8 cellular contexts compared by ENCODE assay signal in genomic region chr14:55051426-55052258, GRCh38. TPM values are rescaled to one million over a fixed set of nuclear protein-coding genes. Genes with fewer than 3 reads are reported as not detected.
DNase-seq lines count a peak whose midpoint lies in the region; ATAC-seq and TF ChIP-seq lines count a peak whose summit lies in the region.

Gene MAPK1IP1L (plus strand): TSS chr14:55051647. CDS start chr14:55061684, 10,037 bp downstream.

- H3K9ac ChIP-seq in SU-DHL-6 (ENCODE audit: low read length) (peak within 1 kb of the TSS; percentile 99), trophoblast cell (ENCODE audit: low read length) (peak within 1 kb of the TSS; percentile 96)

- no CpG with 5 or more reads among the region's 97 CpGs for WGBS in trophoblast cell (ENCODE audit: extremely low coverage, insufficient coverage, insufficient read length)
- 1% methylated on average over 69 of the region's 97 CpGs; no CpG with 5 or more reads in 1 of the 2 donors for WGBS in transverse colon (ENCODE audit: low coverage in 1 of 2), 2 donors

- H2BK120ac ChIP-seq in trophoblast cell (ENCODE audit: insufficient read depth, low read length, poor library complexity): peak within 1 kb of the TSS; percentile 73

- H3K4me2 ChIP-seq in SU-DHL-6 (ENCODE audit: low read depth, low read length, poor library complexity, severe bottlenecking) (peak within 1 kb of the TSS; percentile 89), trophoblast cell (ENCODE audit: low read length) (peak within 1 kb of the TSS; percentile 87)

- intact Hi-C loops in transverse colon (cut with DNase I; ENCODE audit: low total_unique reads): no loop called here

- TF ChIP-seq POLR2A in transverse colon (IDR thresholded peaks at IDR 0.05): peak; percentile 99

- H3K79me2 ChIP-seq in SU-DHL-6 (ENCODE audit: insufficient read depth, low read length) (peaks cover 51% of the 10 kb centered on the region), trophoblast cell (ENCODE audit: control insufficient read depth, insufficient read depth, low read length, poor library complexity) (peaks cover 11% of the 10 kb centered on the region)

- H4K91ac ChIP-seq in trophoblast cell (ENCODE audit: low read depth, low read length): peak within 1 kb of the TSS; percentile 93

- H4K12ac ChIP-seq in trophoblast cell (ENCODE audit: low read depth, low read length): peak within 1 kb of the TSS; percentile 76

- TF ChIP-seq CTCF in GM12872 (IDR thresholded peaks at IDR 0.05; ENCODE audit: insufficient read depth, low read depth, low read length) (peak; percentile 98), SU-DHL-6 (IDR thresholded peaks at IDR 0.05; ENCODE audit: insufficient read depth, low read length, poor library complexity, severe bottlenecking) (peak; percentile 95), cardiac muscle cell (IDR thresholded peaks at IDR 0.05; ENCODE audit: low read depth, low read length) (peak; percentile 98), transverse colon (IDR thresholded peaks at IDR 0.05) (peak; percentile 98 to 100 (median 100))

- peaks cover 11% of the 10 kb centered on the region for H3K79me1 ChIP-seq in trophoblast cell (ENCODE audit: low read length)

- H2BK5ac ChIP-seq in trophoblast cell (ENCODE audit: low read depth, low read length, poor library complexity): peak within 1 kb of the TSS; percentile 83

- peak within 1 kb of the TSS; percentile 81 for H3K4ac ChIP-seq in trophoblast cell (ENCODE audit: low read depth, low read length)

- in situ Hi-C loops in transverse colon (cut with MboI; ENCODE audit: low pct_ligation_motif_present in 1 of 4, low pct_unique_long_range_greater_than_20kb in 1 of 4, low sequenced_read_pairs in 3 of 4): no loop called here

- peak within 1 kb of the TSS; percentile 91 for H3K18ac ChIP-seq in trophoblast cell (ENCODE audit: low read length)

- H3K9me2 ChIP-seq in SU-DHL-6 (replicated peaks; ENCODE audit: insufficient read depth, low read length): no peaks in the 10 kb centered on the region

- peak within 1 kb of the TSS; percentile 97 for H2AFZ ChIP-seq in SU-DHL-6 (ENCODE audit: low read depth, low read length, severe bottlenecking)
- peak within 1 kb of the TSS; percentile 74 for H2AFZ ChIP-seq in trophoblast cell (ENCODE audit: insufficient read depth, low read length, poor library complexity)

- no peaks in the 10 kb centered on the region for H3K27me3 ChIP-seq in SU-DHL-6 (ENCODE audit: low read length)
- no peaks in the 10 kb centered on the region for H3K27me3 ChIP-seq in cardiac muscle cell
- no peaks in the 10 kb centered on the region for H3K27me3 ChIP-seq in trophoblast cell (ENCODE audit: insufficient read depth, low read length)
- no peaks in the 10 kb centered on the region for H3K27me3 ChIP-seq in transverse colon

- peaks cover 36% of the 10 kb centered on the region for H4K20me1 ChIP-seq in SU-DHL-6 (ENCODE audit: low read depth, low read length)

- DNase-seq in NCI-H128 (lab: John Stamatoyannopoulos, UW; ENCODE audit: unreplicated experiment) (peak; percentile 86), cardiac muscle cell (ENCODE audit: low read depth in 1 of 2, low spot score in 1 of 2) (peak; percentile 95 to 96), trophoblast cell (peak; percentile 92 to 97), transverse colon (peak; percentile 93)
- DNase-seq in activated naive CD8-positive, alpha-beta T cell treated with anti-CD3 and anti-CD28 coated beads, Interleukin-2, amount 50 U/mL, for 16 hours (ENCODE audit: low read depth, low spot score): peak; percentile 71

- peak within 1 kb of the TSS; percentile 92 for H3K4me3 ChIP-seq in SU-DHL-6 (ENCODE audit: insufficient read depth, low read length, poor library complexity, severe bottlenecking)
- peak within 1 kb of the TSS; percentile 95 for H3K4me3 ChIP-seq in cardiac muscle cell
- peak within 1 kb of the TSS; percentile 85 for H3K4me3 ChIP-seq in trophoblast cell (ENCODE audit: low read depth, low read length)
- H3K4me3 ChIP-seq in transverse colon: peak within 1 kb of the TSS; percentile 75 to 98 (median 86)

- peaks cover 21% of the 10 kb centered on the region; the same call in 1 of the 2 replicates for H3K36me3 ChIP-seq in SU-DHL-6 (ENCODE audit: low read length)
- no peaks in the 10 kb centered on the region for H3K36me3 ChIP-seq in cardiac muscle cell
- peaks cover 0 to 3% of the 10 kb centered on the region in 2 experiments for H3K36me3 ChIP-seq in trophoblast cell (ENCODE audit: control insufficient read depth in 1 of 2, insufficient read depth in 2 of 2, low read length in 2 of 2)
- no peaks in the 10 kb centered on the region for H3K36me3 ChIP-seq in transverse colon

- H3K23ac ChIP-seq in trophoblast cell (ENCODE audit: low read length): no peak within 1 kb of the TSS

- H3F3A ChIP-seq in SU-DHL-6 (ENCODE audit: insufficient read depth): peaks cover 36% of the 10 kb centered on the region

- no peak within 1 kb of the TSS for H2BK12ac ChIP-seq in trophoblast cell (ENCODE audit: low read length)

- H3K9me3 ChIP-seq in SU-DHL-6 (ENCODE audit: insufficient read depth, low read length) (no peaks in the 10 kb centered on the region), cardiac muscle cell (ENCODE audit: low read depth) (no peaks in the 10 kb centered on the region), trophoblast cell (ENCODE audit: insufficient read depth, low read depth, low read length) (no peaks in the 10 kb centered on the region), transverse colon (no peaks in the 10 kb centered on the region)

- peak within 1 kb of the TSS; percentile 89 for H3K14ac ChIP-seq in trophoblast cell (ENCODE audit: low read length)

- peak within 1 kb of the TSS; percentile 38 for H2AK5ac ChIP-seq in trophoblast cell (ENCODE audit: low read length)

- TF ChIP-seq EP300 in transverse colon (IDR thresholded peaks at IDR 0.05; ENCODE audit: low read depth): peak; percentile 38

- H3K27ac ChIP-seq in SU-DHL-6 (ENCODE audit: low read depth, low read length): peak within 1 kb of the TSS; percentile 90
- peak within 1 kb of the TSS; percentile 100 for H3K27ac ChIP-seq in cardiac muscle cell
- H3K27ac ChIP-seq in trophoblast cell (ENCODE audit: low read depth, low read length): peak within 1 kb of the TSS; percentile 86
- peak within 1 kb of the TSS; percentile 97 to 100 (median 100) for H3K27ac ChIP-seq in transverse colon

- ATAC-seq in HG02678 (IDR thresholded peaks at IDR 0.05; ENCODE audit: unreplicated experiment): peak; percentile 92

- H3K4me1 ChIP-seq in cardiac muscle cell (ENCODE audit: low read depth) (peaks cover 15% of the 10 kb centered on the region), trophoblast cell (ENCODE audit: control insufficient read depth in 1 of 2, insufficient read depth in 2 of 2, low read length in 2 of 2) (peaks cover 3 to 4% of the 10 kb centered on the region in 2 experiments), transverse colon (peaks cover 9 to 46% (median 23%) of the 10 kb centered on the region in 4 donors)

- H4K8ac ChIP-seq in trophoblast cell (ENCODE audit: low read depth, low read length): peak within 1 kb of the TSS; percentile 91

RNA-seq across cellular contexts. Expression of gene MAPK1IP1L, which starts in this region (rescaled TPM):
- total RNA-seq in cardiac muscle cell: 79.6 and 83.5 TPM in 2 replicates
- polyA plus RNA-seq in cardiac muscle cell: 97.7 and 104 TPM in 2 replicates
- polyA plus RNA-seq in trophoblast cell (2013): 125 and 127 TPM in 2 replicates
- 10 to 100 TPM; 50.2 to 96.9 (median 57.6) TPM for total RNA-seq in transverse colon

Comparison
In these comparisons a context has a peak if more than half of its experiments do, and no peak if none do; other contexts are left out.
1. Peak in every context shown above with its lines: DNase-seq, ATAC-seq, H3K4me3 ChIP-seq and H3K27ac ChIP-seq.